In the genomic region with DNA sequence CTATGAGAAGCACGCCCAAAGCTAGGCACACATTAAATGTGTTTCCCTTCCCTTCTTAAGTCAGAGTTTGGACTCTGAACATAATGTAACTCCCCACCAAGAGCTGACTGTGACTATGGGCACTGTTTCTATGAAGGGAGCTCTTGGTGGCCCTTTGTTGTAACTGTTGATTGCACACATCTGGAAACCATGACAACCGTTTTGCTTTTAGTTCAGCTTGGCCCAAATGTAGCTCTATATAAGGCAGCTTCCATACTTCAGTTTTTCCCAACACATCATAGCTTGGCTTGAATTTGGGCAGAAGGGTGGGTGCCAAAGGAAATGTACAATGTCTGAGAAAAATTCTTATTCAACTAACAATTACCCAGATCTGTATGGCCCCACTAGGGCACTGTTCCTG, we compare ENCODE assay signal across 1 cellular context.
TF ChIP-seq lines count a peak whose summit lies in the region.

No MANE protein-coding gene starts in this region.

TF ChIP-seq in K562, 482 proteins besides CTCF, POLR2A, EP300 and RAD21:
- TF ChIP-seq ZNF121 (CRISPR knock-in tag; conservative IDR thresholded peaks at IDR 0.05), result no peak
- peak; percentile 70 for TF ChIP-seq RFX1 (IDR thresholded peaks at IDR 0.05)
TF ChIP-seq in K562: peak in this region for 1.
